In the genomic region with DNA sequence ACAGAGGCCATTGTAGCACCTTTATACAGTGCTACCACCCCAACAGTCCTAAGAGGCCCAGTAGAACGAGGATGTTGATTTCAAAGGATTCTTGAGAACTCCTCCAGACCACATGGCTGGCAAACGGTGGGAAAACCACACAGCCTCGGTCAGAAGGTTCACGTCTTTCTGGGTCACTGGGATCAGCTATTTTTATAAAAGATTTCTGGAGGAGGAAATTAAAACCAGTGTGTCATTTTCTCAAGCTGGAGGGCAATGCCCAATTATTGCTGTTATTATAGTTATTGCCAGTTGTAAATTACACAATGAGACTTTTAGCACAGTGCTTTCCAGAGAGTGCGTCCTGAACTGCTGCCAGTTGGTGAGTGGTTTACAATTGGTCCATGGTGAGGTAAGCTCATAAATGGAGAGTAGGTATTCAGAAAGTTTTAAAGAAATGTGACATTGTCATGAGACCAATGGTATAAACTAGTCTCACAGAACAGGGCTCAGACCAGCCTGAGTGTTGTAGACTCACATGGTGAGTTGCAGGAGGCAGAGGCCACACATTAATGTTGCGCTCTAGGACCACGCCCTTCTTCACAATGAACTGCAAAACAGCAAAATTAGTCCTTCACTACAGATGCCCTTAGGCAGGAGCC, we compare ENCODE assay signal across 32 cellular contexts. TPM values are rescaled to one million over a fixed set of nuclear protein-coding genes. Genes with fewer than 3 reads are reported as not detected.
DNase-seq lines count a peak whose midpoint lies in the region; ATAC-seq, FAIRE-seq and TF ChIP-seq lines count a peak whose summit lies in the region.
"Had no signal": no experiment of that assay in that cellular context is flagged by ENCODE, and none has a peak within 500 bp of the region (broad histone marks: within the 10 kb centered on the region; RNA-seq: fewer than 3 reads in every experiment).

No MANE protein-coding gene starts in this region.

- no peaks in the 10 kb centered on the region for H3K9me3 ChIP-seq in lower lobe of right lung
- no peaks in the 10 kb centered on the region for H3K9me3 ChIP-seq in WERI-Rb-1 (ENCODE audit: severe bottlenecking)
- H3K9me3 ChIP-seq: gastroesophageal sphincter, HAP-1, MG63, upper lobe of left lung had no signal

- H3K4me3 ChIP-seq in bronchial epithelial cell (ENCODE audit: low read depth, low read length) (no peak overlapping the region), lower lobe of right lung (no peak overlapping the region), WERI-Rb-1 (ENCODE audit: low read depth, low read length) (no peak overlapping the region)
- H3K4me3 ChIP-seq: gastroesophageal sphincter, HAP-1, MG63, upper lobe of left lung had no signal

- DNase-seq in DMS79 (lab: John Stamatoyannopoulos, UW) (peak; percentile 71), NCI-H1105 treated with DMSO at 0.1 percent for 48 hours (lab: John Stamatoyannopoulos, UW) (peak; percentile 95), bronchial epithelial cell (ENCODE audit: low read depth) (no peak), lower lobe of right lung (no peak), DMS 273 (lab: John Stamatoyannopoulos, UW; ENCODE audit: unreplicated experiment) (no peak), NCI-H187 treated with DMSO at 0.1 percent for 48 hours (lab: John Stamatoyannopoulos, UW) (no peak), WERI-Rb-1 (no peak), NCI-H345 treated with DMSO at 0.1 percent for 48 hours (lab: John Stamatoyannopoulos, UW; ENCODE audit: unreplicated experiment) (no peak)
- DNase-seq: ACHN; activated CD4-positive, alpha-beta memory T cell treated with anti-CD3 and anti-CD28 coated beads, Interleukin-2, amount 10 ng/mL, durations not matched to agents 7 days and 5 days; activated CD4-positive, CD25-positive, alpha-beta regulatory T cell treated with anti-CD3 and anti-CD28 coated beads, Interleukin-2, amount 50 U/mL, for 72 hours; anterior cingulate cortex; COR-L47; dermis blood vessel endothelial cell; DND-41; hypothalamus; KBM-7; left ventricle myocardium superior; MG63; midbrain; NCI-H82; retina; RPMI8226; T-helper 1 cell had no signal

- no peaks in the 10 kb centered on the region for H3K4me1 ChIP-seq in lower lobe of right lung
- H3K4me1 ChIP-seq: gastroesophageal sphincter, HAP-1 had no signal

- H3K36me3 ChIP-seq in bronchial epithelial cell (ENCODE audit: control insufficient read depth, insufficient read depth, low read length) (no peaks in the 10 kb centered on the region), lower lobe of right lung (no peaks in the 10 kb centered on the region), WERI-Rb-1 (no peaks in the 10 kb centered on the region)
- H3K36me3 ChIP-seq: gastroesophageal sphincter, HAP-1, MG63, upper lobe of left lung had no signal

- peak; percentile 60 to 70 for ATAC-seq in lower lobe of right lung
- ATAC-seq: activated T-helper 17 cell treated with anti-CD3 and anti-CD28 coated beads, Interleukin-2, amount 50 U/mL, for 72 hours; gastroesophageal sphincter; left ventricle myocardium superior; natural killer cell treated with Interleukin-12 subunit alpha and Interleukin-12 subunit beta and Interleukin-15 and Interleukin-18, amount 100 ng/mL, for 72 hours had no signal

- no peak for TF ChIP-seq CTCF in bronchial epithelial cell (IDR thresholded peaks at IDR 0.05; ENCODE audit: insufficient read depth, low read length, severe bottlenecking)
- TF ChIP-seq CTCF in lower lobe of right lung (IDR thresholded peaks at IDR 0.05): no peak
- no peak for TF ChIP-seq CTCF in WERI-Rb-1 (IDR thresholded peaks at IDR 0.05; ENCODE audit: low read depth, low read length)

- H3K27me3 ChIP-seq in bronchial epithelial cell (ENCODE audit: control insufficient read depth, insufficient read depth, low read length): no peaks in the 10 kb centered on the region
- peaks cover 5% of the 10 kb centered on the region for H3K27me3 ChIP-seq in lower lobe of right lung (ENCODE audit: low read depth)
- peaks cover 3% of the 10 kb centered on the region for H3K27me3 ChIP-seq in WERI-Rb-1 (ENCODE audit: insufficient read depth, low read depth, severe bottlenecking)
- H3K27me3 ChIP-seq: upper lobe of left lung had no signal

- intact Hi-C loops in lower lobe of right lung (cut with DNase I): no loop called here

- FAIRE-seq in bronchial epithelial cell (lab: Jason Lieb, UNC): peak; percentile 66
- FAIRE-seq: endometrium, GM18507, HTR-8/SVneo had no signal

- no peak overlapping the region for H3K27ac ChIP-seq in lower lobe of right lung
- H3K27ac ChIP-seq in WERI-Rb-1: no peak overlapping the region
- H3K27ac ChIP-seq: gastroesophageal sphincter had no signal

RNA-seq across cellular contexts. Expression of a gene that starts 8.4 kb away (rescaled TPM):
- total RNA-seq in bronchial epithelial cell (72.1 and 80.0 TPM in 2 replicates), lower lobe of right lung (15.4 TPM)
- total RNA-seq: activated T-helper 17 cell treated with anti-CD3 and anti-CD28 coated beads, Interleukin-2, amount 50 U/mL, for 72 hours; dermis blood vessel endothelial cell had no signal

Comparison
In these comparisons a context has a peak if more than half of its experiments do, and no peak if none do; other contexts are left out.
1. DNase-seq: peak in DMS79 (single experiment) and NCI-H1105 treated with DMSO at 0.1 percent for 48 hours (single experiment); none in bronchial epithelial cell (single experiment), lower lobe of right lung (single experiment), DMS 273 (single experiment), NCI-H187 treated with DMSO at 0.1 percent for 48 hours (single experiment), WERI-Rb-1 (single experiment) and NCI-H345 treated with DMSO at 0.1 percent for 48 hours (single experiment).